Comparison of ENCODE assay signal across 8 cellular contexts in the genomic region with DNA sequence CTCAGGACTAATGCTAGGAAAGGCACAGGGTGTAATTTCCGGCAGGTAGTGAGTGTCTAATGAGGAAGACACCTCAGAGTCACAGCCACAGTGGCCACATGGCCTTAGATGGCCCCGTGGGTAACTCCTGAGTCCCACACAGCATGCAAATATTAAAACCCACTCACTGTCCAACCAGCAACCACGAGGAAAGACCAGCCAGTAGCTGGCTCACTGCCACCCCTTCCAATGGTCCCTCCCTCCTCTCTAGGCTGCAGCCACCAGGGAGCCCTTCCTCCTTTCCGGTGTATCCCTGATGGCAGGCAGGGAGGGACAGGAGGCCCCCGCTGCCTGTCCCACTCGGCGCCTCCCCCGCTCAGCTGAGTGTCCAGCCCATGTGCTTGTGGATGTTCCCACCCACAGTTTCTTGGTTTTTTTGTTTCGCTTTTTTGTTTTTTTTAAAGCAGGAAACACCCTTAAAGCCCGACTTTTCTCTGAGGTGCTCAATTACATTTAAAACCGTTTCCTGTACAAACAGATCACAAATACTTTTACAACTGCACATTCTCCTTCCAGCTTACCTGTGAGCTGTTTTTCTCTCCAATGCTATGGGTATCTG. TPM values are rescaled to one million over a fixed set of nuclear protein-coding genes. Genes with fewer than 3 reads are reported as not detected.
DNase-seq lines count a peak whose midpoint lies in the region; ATAC-seq and TF ChIP-seq lines count a peak whose summit lies in the region.

No MANE protein-coding gene starts in this region.

- WGBS in gastroesophageal sphincter (ENCODE audit: low coverage in 1 of 2), 2 donors, result 39 to 61% methylated on average over 10 of the region's 11 CpGs
- WGBS in suprapubic skin, result 65% methylated on average over 11 of the region's 11 CpGs

- peak overlapping the region in 1 of 4 donors; percentile 11 for H3K27ac ChIP-seq in gastroesophageal sphincter
- no peak overlapping the region for H3K27ac ChIP-seq in suprapubic skin

- H3K9me3 ChIP-seq in gastroesophageal sphincter, result no peaks in the 10 kb centered on the region
- no peaks in the 10 kb centered on the region for H3K9me3 ChIP-seq in suprapubic skin

- H3K4me1 ChIP-seq in gastroesophageal sphincter (peaks cover 0 to 26% (median 2%) of the 10 kb centered on the region in 3 donors), suprapubic skin (peaks cover 5% of the 10 kb centered on the region)

- H3K4me3 Mint-ChIP-seq in CD14-positive monocyte, result no peak overlapping the region

- H3K27me3 ChIP-seq in gastroesophageal sphincter, result no peaks in the 10 kb centered on the region
- H3K27me3 ChIP-seq in suprapubic skin, result no peaks in the 10 kb centered on the region

- ATAC-seq in GM21515 (IDR thresholded peaks at IDR 0.05; ENCODE audit: unreplicated experiment) (peak; percentile 55), gastroesophageal sphincter (peak; percentile 39)

- no peak for TF ChIP-seq POLR2A in gastroesophageal sphincter (IDR thresholded peaks at IDR 0.05)
- TF ChIP-seq POLR2A in suprapubic skin (IDR thresholded peaks at IDR 0.05), result no peak

- no peak overlapping the region for H3K4me3 ChIP-seq in gastroesophageal sphincter
- H3K4me3 ChIP-seq in suprapubic skin, result no peak overlapping the region

- peak; percentile 39 for DNase-seq in activated CD4-positive, CD25-positive, alpha-beta regulatory T cell treated with anti-CD3 and anti-CD28 coated beads, Interleukin-2, amount 50 U/mL, for 72 hours
- DNase-seq in stimulated activated CD4-positive, alpha-beta T cell treated with anti-CD3 and anti-CD28 coated beads, Interleukin-4, amount 100 ng/mL, for 1 hour, result peak; percentile 37
- DNase-seq in SIG-M5 treated with dmso at 0.1 percent for 504 hours (lab: John Stamatoyannopoulos, UW; ENCODE audit: unreplicated experiment) (no peak), CD14-positive monocyte (ENCODE audit: low spot score) (no peak), epidermal melanocyte (ENCODE audit: insufficient read length, low spot score) (no peak), suprapubic skin (ENCODE audit: low spot score in 2 of 2) (no peak)

- intact Hi-C loops in CD14-positive monocyte (cut with micrococcal nuclease), result no loop called here

- H3K27me3 Mint-ChIP-seq in CD14-positive monocyte (ENCODE audit: low read depth in 3 of 3), result peaks cover 4 to 5% (median 4%) of the 10 kb centered on the region in 3 donors

- H3K4me1 Mint-ChIP-seq in CD14-positive monocyte, result no peaks in the 10 kb centered on the region

- peaks cover 28 to 37% of the 10 kb centered on the region in 2 donors for H3K36me3 Mint-ChIP-seq in CD14-positive monocyte

- H3K9me3 Mint-ChIP-seq in CD14-positive monocyte, result peaks cover 0 to 4% (median 0%) of the 10 kb centered on the region in 7 donors

- TF ChIP-seq EP300 in gastroesophageal sphincter (IDR thresholded peaks at IDR 0.05), result no peak
- no peak for TF ChIP-seq EP300 in suprapubic skin (IDR thresholded peaks at IDR 0.05)

- TF ChIP-seq CTCF in gastroesophageal sphincter (IDR thresholded peaks at IDR 0.05) (no peak), CD14-positive monocyte (IDR thresholded peaks at IDR 0.05) (no peak), suprapubic skin (IDR thresholded peaks at IDR 0.05) (no peak)

- H3K36me3 ChIP-seq in gastroesophageal sphincter, result peaks cover 0 to 61% of the 10 kb centered on the region in 2 donors
- H3K36me3 ChIP-seq in suprapubic skin, result peaks cover 44% of the 10 kb centered on the region

- H3K27ac Mint-ChIP-seq in CD14-positive monocyte, result no peak overlapping the region

RNA-seq across cellular contexts. Expression of a gene that starts 9.2 kb away (rescaled TPM):
- 100 to 1,000 TPM in 1 of 4 donors, 10 to 100 TPM in 3; 53.5 to 102 (median 68.3) TPM for total RNA-seq in gastroesophageal sphincter
- 1 to 10 TPM; 4.6 to 7.2 TPM for polyA plus RNA-seq in CD14-positive monocyte
- 100 to 1,000 TPM in 3 of 4 donors, 10 to 100 TPM in 1; 81.2 to 162 (median 135) TPM for total RNA-seq in suprapubic skin

Comparison
In these comparisons a context has a peak if more than half of its experiments do, and no peak if none do; other contexts are left out.
1. DNase-seq: peak in activated CD4-positive, CD25-positive, alpha-beta regulatory T cell treated with anti-CD3 and anti-CD28 coated beads, Interleukin-2, amount 50 U/mL, for 72 hours (single experiment) and stimulated activated CD4-positive, alpha-beta T cell treated with anti-CD3 and anti-CD28 coated beads, Interleukin-4, amount 100 ng/mL, for 1 hour (single experiment); none in SIG-M5 treated with dmso at 0.1 percent for 504 hours (single experiment), CD14-positive monocyte (single experiment), epidermal melanocyte (single experiment) and suprapubic skin (0 of 2).